In the genomic region with DNA sequence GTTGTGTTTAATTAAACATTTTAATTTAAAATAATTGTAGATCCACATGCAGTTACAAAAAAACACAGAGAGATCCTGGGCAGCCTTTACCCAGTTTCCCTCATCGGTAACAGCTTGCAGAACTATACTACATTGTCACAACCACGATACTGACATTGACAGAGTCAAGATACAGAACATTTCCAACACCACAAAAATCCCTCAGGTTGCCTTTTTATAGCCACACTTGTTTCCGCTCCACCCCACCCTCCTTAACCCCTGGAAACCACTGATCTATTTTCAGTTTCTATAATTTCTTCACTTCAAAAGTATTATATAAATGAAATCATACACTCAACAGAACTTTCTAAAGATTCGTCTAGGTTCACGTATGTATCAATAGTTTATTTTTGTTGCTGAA, we compare ENCODE assay signal across 12 cellular contexts.
"Had no signal": no experiment of that assay in that cellular context is flagged by ENCODE, and none has a peak within 500 bp of the region (broad histone marks: within the 10 kb centered on the region; RNA-seq: fewer than 3 reads in every experiment).

No MANE protein-coding gene starts in this region.

- H3K36me3 ChIP-seq: ovary, right lobe of liver had no signal

- H3K4me2 ChIP-seq: smooth muscle cell had no signal

- H3K9me3 ChIP-seq: ovary, right lobe of liver had no signal

- H3K27ac Mint-ChIP-seq: activated naive CD8-positive, alpha-beta T cell; T-helper 2 cell treated with Interferon-gamma antibody and Interleukin-4, amounts not matched to agents 5 μg/mL and 100 μg/mL, for 36 hours had no signal

- H3K4me3 ChIP-seq: coronary artery, ovary, right lobe of liver, smooth muscle cell had no signal

- H3K27ac ChIP-seq: coronary artery, ovary, right lobe of liver had no signal

- H3K36me3 Mint-ChIP-seq: activated naive CD8-positive, alpha-beta T cell had no signal

- H3K27me3 ChIP-seq: ovary, right lobe of liver had no signal

- DNase-seq: activated CD4-positive, CD25-positive, alpha-beta regulatory T cell treated with anti-CD3 and anti-CD28 coated beads, Interleukin-2, amount 50 U/mL, for 72 hours; activated CD8-positive, alpha-beta memory T cell treated with anti-CD3 and anti-CD28 coated beads, Interleukin-2, amount 50 U/mL, for 48 hours; activated gamma-delta T cell treated with Interleukin-2 at 50 U/mL for 16 hours; amniotic stem cell; caudate nucleus; ovary; right lobe of liver had no signal

- H3K9me3 Mint-ChIP-seq: T-helper 2 cell treated with Interferon-gamma antibody and Interleukin-4, amounts not matched to agents 5 μg/mL and 100 μg/mL, for 36 hours had no signal

- ATAC-seq: esophagus mucosa, right lobe of liver had no signal

- H3K4me3 Mint-ChIP-seq: activated naive CD8-positive, alpha-beta T cell had no signal
